21 cellular contexts compared by ENCODE assay signal in genomic region chr12:8028267-8028666, GRCh38. TPM values are rescaled to one million over a fixed set of nuclear protein-coding genes. Genes with fewer than 3 reads are reported as not detected.
DNase-seq lines count a peak whose midpoint lies in the region; ATAC-seq and TF ChIP-seq lines count a peak whose summit lies in the region.
"Had no signal": no experiment of that assay in that cellular context is flagged by ENCODE, and none has a peak within 500 bp of the region (broad histone marks: within the 10 kb centered on the region; RNA-seq: fewer than 3 reads in every experiment).

No MANE protein-coding gene starts in this region.

- no peak for TF ChIP-seq CTCF in glutamatergic neuron (IDR thresholded peaks at IDR 0.05; ENCODE audit: partially characterized antibody, unreplicated experiment)
- TF ChIP-seq CTCF in progenitor cell of endocrine pancreas (IDR thresholded peaks at IDR 0.05; ENCODE audit: unreplicated experiment), result no peak

- no peak for ATAC-seq in HG03354 (IDR thresholded peaks at IDR 0.05; ENCODE audit: poor library complexity, severe bottlenecking, unreplicated experiment)
- no peak for ATAC-seq in GM18907 (IDR thresholded peaks at IDR 0.05; ENCODE audit: unreplicated experiment)
- ATAC-seq in GM21381 (IDR thresholded peaks at IDR 0.05; ENCODE audit: unreplicated experiment), result no peak
- ATAC-seq: gastroesophageal sphincter had no signal

- H3K4me3 Mint-ChIP-seq in activated T-cell treated with anti-CD3 and anti-CD28 coated beads, Interleukin-2, amount 50 U/mL, for 24 hours, result no peak overlapping the region
- H3K4me3 Mint-ChIP-seq in IgD-negative memory B cell (peak overlapping the region in 1 of 4 donors; percentile 87), glutamatergic neuron (ENCODE audit: unreplicated experiment) (peak overlapping the region; percentile 34), progenitor cell of endocrine pancreas (ENCODE audit: low read depth) (peak overlapping the region; percentile 44)

- H3K4me1 Mint-ChIP-seq in activated T-cell treated with anti-CD3 and anti-CD28 coated beads, Interleukin-2, amount 50 U/mL, for 24 hours (ENCODE audit: low read depth), result peaks cover 28% of the 10 kb centered on the region
- peaks cover 10 to 18% (median 14%) of the 10 kb centered on the region in 3 donors for H3K4me1 Mint-ChIP-seq in IgD-negative memory B cell
- H3K4me1 Mint-ChIP-seq in glutamatergic neuron (ENCODE audit: low read depth, unreplicated experiment), result peaks cover 7% of the 10 kb centered on the region
- H3K4me1 Mint-ChIP-seq in progenitor cell of endocrine pancreas (ENCODE audit: low read depth), result peaks cover 9% of the 10 kb centered on the region

- peaks cover 19% of the 10 kb centered on the region for H3K36me3 Mint-ChIP-seq in activated T-cell treated with anti-CD3 and anti-CD28 coated beads, Interleukin-2, amount 50 U/mL, for 24 hours (ENCODE audit: low read depth)
- peaks cover 3% of the 10 kb centered on the region for H3K36me3 Mint-ChIP-seq in IgD-negative memory B cell
- no peaks in the 10 kb centered on the region for H3K36me3 Mint-ChIP-seq in glutamatergic neuron (ENCODE audit: unreplicated experiment)
- no peaks in the 10 kb centered on the region for H3K36me3 Mint-ChIP-seq in progenitor cell of endocrine pancreas (ENCODE audit: insufficient read depth)

- no peaks in the 10 kb centered on the region for H3K27me3 Mint-ChIP-seq in activated T-cell treated with anti-CD3 and anti-CD28 coated beads, Interleukin-2, amount 50 U/mL, for 24 hours
- H3K27me3 Mint-ChIP-seq in IgD-negative memory B cell, result no peaks in the 10 kb centered on the region
- H3K27me3 Mint-ChIP-seq in glutamatergic neuron (ENCODE audit: unreplicated experiment), result peaks cover 11% of the 10 kb centered on the region
- no peaks in the 10 kb centered on the region for H3K27me3 Mint-ChIP-seq in progenitor cell of endocrine pancreas
- H3K27me3 Mint-ChIP-seq: activated CD4-positive, alpha-beta T cell treated with anti-CD3 and anti-CD28 coated beads, Interleukin-2, amount 10 ng/mL, durations not matched to agents 24 days and 14 days had no signal

- peak overlapping the region; percentile 55 for H3K27ac Mint-ChIP-seq in activated T-cell treated with anti-CD3 and anti-CD28 coated beads, Interleukin-2, amount 50 U/mL, for 24 hours
- H3K27ac Mint-ChIP-seq in IgD-negative memory B cell (peak overlapping the region in 2 of 3 donors; percentile 62 to 90), glutamatergic neuron (ENCODE audit: unreplicated experiment) (no peak overlapping the region), progenitor cell of endocrine pancreas (no peak overlapping the region)

- H3K9me3 Mint-ChIP-seq in activated T-cell treated with anti-CD3 and anti-CD28 coated beads, Interleukin-2, amount 50 U/mL, for 24 hours, result no peaks in the 10 kb centered on the region
- no peaks in the 10 kb centered on the region for H3K9me3 Mint-ChIP-seq in IgD-negative memory B cell
- peaks cover 6% of the 10 kb centered on the region for H3K9me3 Mint-ChIP-seq in glutamatergic neuron (ENCODE audit: unreplicated experiment)
- no peaks in the 10 kb centered on the region for H3K9me3 Mint-ChIP-seq in progenitor cell of endocrine pancreas (ENCODE audit: low read depth)
- H3K9me3 Mint-ChIP-seq: activated CD4-positive, alpha-beta T cell treated with anti-CD3 and anti-CD28 coated beads, Interleukin-2, amount 10 ng/mL, durations not matched to agents 24 days and 14 days had no signal

- no peak for DNase-seq in activated T-cell treated with anti-CD3 and anti-CD28 coated beads, Interleukin-2, amount 50 U/mL, for 24 hours
- no peak for DNase-seq in activated T-cell treated with anti-CD3 and anti-CD28 coated beads for 4 hours
- no peak for DNase-seq in glutamatergic neuron
- no peak for DNase-seq in progenitor cell of endocrine pancreas (ENCODE audit: low spot score, unreplicated experiment)
- DNase-seq: activated CD4-positive, alpha-beta T cell treated with anti-CD3 and anti-CD28 coated beads, Interleukin-2, amount 10 ng/mL, durations not matched to agents 24 days and 14 days; activated gamma-delta T cell; EL; hypothalamus; NCI-H1105 treated with DMSO at 0.1 percent for 48 hours; NCI-H2029; NCI-H2227 treated with DMSO at 0.1 percent for 48 hours; NCI-H774; nucleus accumbens; SK-N-SH had no signal

RNA-seq across cellular contexts. Expression of gene FOXJ2, which starts 4.2 kb away (rescaled TPM):
- 11.6 TPM for polyA plus RNA-seq in IgD-negative memory B cell
- total RNA-seq in glutamatergic neuron (ENCODE audit: unreplicated experiment) (8.3 TPM), progenitor cell of endocrine pancreas (20.0 and 20.8 TPM in 2 replicates)

RNA-seq across cellular contexts. Expression of gene C3AR1, which starts 37.9 kb away (rescaled TPM):
- polyA plus RNA-seq in IgD-negative memory B cell, result 0.53 TPM
- total RNA-seq in glutamatergic neuron (ENCODE audit: unreplicated experiment) (not detected), progenitor cell of endocrine pancreas (not detected in 2 replicates)
- total RNA-seq: cardiac muscle cell, OCI-LY7 had no signal
- polyA plus RNA-seq: cardiac muscle cell had no signal

RNA-seq across cellular contexts. Expression of gene NECAP1, which starts 53.8 kb away (rescaled TPM):
- 11.6 TPM for polyA plus RNA-seq in IgD-negative memory B cell
- total RNA-seq in glutamatergic neuron (ENCODE audit: unreplicated experiment) (88.2 TPM), progenitor cell of endocrine pancreas (39.2 and 43.2 TPM in 2 replicates)

Comparison
In these comparisons a context has a peak if more than half of its experiments do, and no peak if none do; other contexts are left out.
1. H3K27ac Mint-ChIP-seq: peak in activated T-cell treated with anti-CD3 and anti-CD28 coated beads, Interleukin-2, amount 50 U/mL, for 24 hours (single experiment) and IgD-negative memory B cell (2 of 3); none in glutamatergic neuron (single experiment) and progenitor cell of endocrine pancreas (single experiment).